In genomic region chr4:16694491-16695276, GRCh38 we compare ENCODE assay signal across 2 cellular contexts.
TF ChIP-seq lines count a peak whose summit lies in the region.

No MANE protein-coding gene starts in this region.

TF ChIP-seq in IMR-90, 13 proteins besides CTCF, POLR2A, EP300 and RAD21:
- peak; percentile 44; the same call in 1 of the 2 replicates for TF ChIP-seq USF2 (IDR thresholded peaks at IDR 0.05; ENCODE audit: low read depth, low read length)
- TF ChIP-seq CHD1 (IDR thresholded peaks at IDR 0.05; ENCODE audit: low read depth, low read length) = no peak
TF ChIP-seq in IMR-90: peak in this region for 1.

TF ChIP-seq in H1, 55 proteins besides CTCF, POLR2A, EP300 and RAD21:
- no peak for TF ChIP-seq TAF1 (IDR thresholded peaks at IDR 0.05; ENCODE audit: low read depth, low read length)
- no peak for TF ChIP-seq KDM1A (IDR thresholded peaks at IDR 0.05; ENCODE audit: borderline replicate concordance, low read length)
- 0 out of 2 replicates have a peak, but pooled peaks have one; percentile 17 for TF ChIP-seq TEAD4 (IDR thresholded peaks at IDR 0.05; ENCODE audit: low read depth, low read length)
